26 cellular contexts compared by ENCODE assay signal in the genomic region with DNA sequence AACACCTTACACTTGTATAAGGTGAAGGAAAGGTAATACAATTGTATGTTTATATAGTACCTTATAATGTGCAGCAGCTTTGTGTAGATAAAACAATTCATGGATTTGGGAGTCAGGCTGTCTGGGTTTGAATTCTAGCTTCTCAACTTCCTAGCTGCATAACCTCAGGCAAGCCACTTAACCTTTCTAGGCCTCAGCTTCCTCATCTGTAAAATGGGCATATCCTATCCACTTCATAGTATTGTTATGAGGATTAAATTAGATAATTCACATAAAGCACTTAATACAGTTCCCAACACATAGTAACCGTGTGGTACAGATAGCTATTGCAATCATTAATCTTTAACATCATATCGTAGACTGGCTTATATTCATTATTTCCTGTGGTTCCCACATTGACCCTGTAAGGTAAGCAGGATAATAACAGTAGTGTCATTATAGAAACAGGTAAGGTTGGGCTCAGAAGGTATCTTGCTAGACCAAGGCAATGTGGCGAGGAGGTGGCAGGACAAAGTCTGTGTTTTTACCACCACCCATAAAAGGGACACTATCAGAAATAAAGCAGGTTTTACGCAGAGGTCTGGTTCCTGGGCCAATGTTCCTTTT.
"Had no signal": no experiment of that assay in that cellular context is flagged by ENCODE, and none has a peak within 500 bp of the region (broad histone marks: within the 10 kb centered on the region; RNA-seq: fewer than 3 reads in every experiment).

No MANE protein-coding gene starts in this region.

- H3K9me3 Mint-ChIP-seq: naive thymus-derived CD8-positive, alpha-beta T cell; nephron; neural crest cell; stimulated activated effector memory CD8-positive, alpha-beta T cell treated with anti-CD3 and anti-CD28 coated beads, Interleukin-12 subunit alpha, Interleukin-12 subunit beta, amount 100 ng/mL, for 72 hours; stimulated activated naive CD8-positive, alpha-beta T cell treated with anti-CD3 and anti-CD28 coated beads, Interleukin-15, Interleukin-2, amounts not matched to agents 100 ng/mL and 50 ng/mL, for 24 hours had no signal

- H3K27ac Mint-ChIP-seq: naive thymus-derived CD8-positive, alpha-beta T cell; stimulated activated effector memory CD8-positive, alpha-beta T cell treated with anti-CD3 and anti-CD28 coated beads, Interleukin-12 subunit alpha, Interleukin-12 subunit beta, amount 100 ng/mL, for 72 hours; stimulated activated naive CD8-positive, alpha-beta T cell treated with anti-CD3 and anti-CD28 coated beads, Interleukin-15, Interleukin-2, amounts not matched to agents 100 ng/mL and 50 ng/mL, for 24 hours had no signal

- H3K9ac ChIP-seq: parathyroid adenoma had no signal

- H3K36me3 Mint-ChIP-seq: naive thymus-derived CD8-positive, alpha-beta T cell; stimulated activated effector memory CD8-positive, alpha-beta T cell treated with anti-CD3 and anti-CD28 coated beads, Interleukin-12 subunit alpha, Interleukin-12 subunit beta, amount 100 ng/mL, for 72 hours had no signal

- H3K27me3 ChIP-seq: right atrium auricular region, suprapubic skin had no signal

- H3K9me3 ChIP-seq: heart left ventricle, left lung, lower lobe of right lung, neutrophil, right atrium auricular region, spleen, suprapubic skin, thoracic aorta, tibial artery, upper lobe of right lung had no signal

- H3K79me2 ChIP-seq: parathyroid adenoma had no signal

- DNase-seq: heart left ventricle; kidney glomerular epithelial cell; left cardiac atrium; left lung; lower lobe of right lung; mammary epithelial cell; mesenchymal stem cell; naive thymus-derived CD8-positive, alpha-beta T cell; occipital lobe; spleen; stimulated activated CD4-positive, alpha-beta T cell treated with anti-CD3 and anti-CD28 coated beads, Interleukin-4, amount 100 ng/mL, for 24 hours; stimulated activated naive CD4-positive, alpha-beta T cell; tibial artery; trophoblast cell; upper lobe of right lung had no signal

- H3K27ac ChIP-seq: heart left ventricle, left lung, lower lobe of right lung, neutrophil, parathyroid adenoma, right atrium auricular region, skin epidermis, spleen, suprapubic skin, thoracic aorta, tibial artery, upper lobe of right lung had no signal

- H3K4me3 ChIP-seq: heart left ventricle, left lung, lower lobe of right lung, right atrium auricular region, skin epidermis, spleen, suprapubic skin, thoracic aorta, tibial artery, upper lobe of right lung had no signal

- H3K36me3 ChIP-seq: heart left ventricle, left lung, lower lobe of right lung, neutrophil, right atrium auricular region, spleen, suprapubic skin, thoracic aorta, tibial artery, upper lobe of right lung had no signal

- ATAC-seq: heart left ventricle; left cardiac atrium; left lung; lower lobe of right lung; naive thymus-derived CD8-positive, alpha-beta T cell; sciatic nerve; stimulated activated effector memory CD8-positive, alpha-beta T cell treated with anti-CD3 and anti-CD28 coated beads, Interleukin-12 subunit alpha, Interleukin-12 subunit beta, amount 100 ng/mL, for 72 hours; upper lobe of right lung had no signal

- H2AFZ ChIP-seq: parathyroid adenoma had no signal

- H3K4me1 ChIP-seq: heart left ventricle, left lung, parathyroid adenoma, right atrium auricular region, tibial artery had no signal

- H3K4me3 Mint-ChIP-seq: naive thymus-derived CD8-positive, alpha-beta T cell; nephron; neural crest cell; stimulated activated effector memory CD8-positive, alpha-beta T cell treated with anti-CD3 and anti-CD28 coated beads, Interleukin-12 subunit alpha, Interleukin-12 subunit beta, amount 100 ng/mL, for 72 hours; stimulated activated naive CD8-positive, alpha-beta T cell treated with anti-CD3 and anti-CD28 coated beads, Interleukin-15, Interleukin-2, amounts not matched to agents 100 ng/mL and 50 ng/mL, for 24 hours had no signal
